In genomic region chr10:63520463-63521388, GRCh38 we compare ENCODE assay signal across 1 cellular context.
TF ChIP-seq lines count a peak whose summit lies in the region.

No MANE protein-coding gene starts in this region.

TF ChIP-seq in HepG2, 621 proteins besides CTCF, POLR2A, EP300 and RAD21 (continued from another document and continues in another):
- TF ChIP-seq ZNF280D (CRISPR knock-in tag; IDR thresholded peaks at IDR 0.05) (peak; percentile 83), ZNF563 (CRISPR knock-in tag; IDR thresholded peaks at IDR 0.05) (peak; percentile 81; the same call in 1 of the 2 replicates), BRCA1 (CRISPR knock-in tag; IDR thresholded peaks at IDR 0.05) (0 out of 2 replicates have a peak, but pooled peaks have one; percentile 70), SNAPC5 (CRISPR knock-in tag; IDR thresholded peaks at IDR 0.05; ENCODE audit: borderline replicate concordance) (no peak), ZNF253 (CRISPR knock-in tag; IDR thresholded peaks at IDR 0.05; ENCODE audit: borderline replicate concordance) (peak; percentile 37; the same call in 1 of the 2 replicates), ZNF615 (CRISPR knock-in tag; IDR thresholded peaks at IDR 0.05; ENCODE audit: borderline replicate concordance) (no peak), ZKSCAN5 (CRISPR knock-in tag; IDR thresholded peaks at IDR 0.05) (no peak), HOXA5 (CRISPR knock-in tag; IDR thresholded peaks at IDR 0.05) (no peak), ZGPAT (CRISPR knock-in tag; IDR thresholded peaks at IDR 0.05) (peak; percentile 41; the same call in 1 of the 2 replicates), HDAC2 (CRISPR knock-in tag; IDR thresholded peaks at IDR 0.05) (no peak), TFAP4 (IDR thresholded peaks at IDR 0.05; ENCODE audit: borderline replicate concordance, low read depth) (no peak), SMARCC2 (IDR thresholded peaks at IDR 0.05) (no peak), ZNF281 (CRISPR knock-in tag; IDR thresholded peaks at IDR 0.05; ENCODE audit: borderline replicate concordance) (no peak), AHDC1 (CRISPR knock-in tag; IDR thresholded peaks at IDR 0.05; ENCODE audit: borderline replicate concordance) (no peak), ZNF883 (CRISPR knock-in tag; IDR thresholded peaks at IDR 0.05; ENCODE audit: not compliant biosample characterization) (peak; percentile 47), PHF5A (CRISPR knock-in tag; IDR thresholded peaks at IDR 0.05; ENCODE audit: low read depth, unreplicated experiment) (no peak), ZNF20 (CRISPR knock-in tag; IDR thresholded peaks at IDR 0.05) (no peak), NFE2L2 (IDR thresholded peaks at IDR 0.05; ENCODE audit: low read length) (no peak), ARID4A (CRISPR knock-in tag; IDR thresholded peaks at IDR 0.05; ENCODE audit: borderline replicate concordance) (0 out of 2 replicates have a peak, but pooled peaks have one; percentile 62), FOXA1 (IDR thresholded peaks at IDR 0.05) (no peak), FOXA1 (CRISPR knock-in tag; IDR thresholded peaks at IDR 0.05) (peak; percentile 30; the same call in 1 of the 2 replicates), ZNF280B (CRISPR knock-in tag; IDR thresholded peaks at IDR 0.05; ENCODE audit: borderline replicate concordance) (peak; percentile 86; the same call in 1 of the 2 replicates), TBX3 (IDR thresholded peaks at IDR 0.05; ENCODE audit: borderline replicate concordance) (no peak), ZMYM2 (CRISPR knock-in tag; IDR thresholded peaks at IDR 0.05) (no peak), IRX3 (CRISPR knock-in tag; IDR thresholded peaks at IDR 0.05; ENCODE audit: borderline replicate concordance, low read depth) (no peak; the same call in 1 of the 2 replicates)
- TF ChIP-seq, protein P1, sequence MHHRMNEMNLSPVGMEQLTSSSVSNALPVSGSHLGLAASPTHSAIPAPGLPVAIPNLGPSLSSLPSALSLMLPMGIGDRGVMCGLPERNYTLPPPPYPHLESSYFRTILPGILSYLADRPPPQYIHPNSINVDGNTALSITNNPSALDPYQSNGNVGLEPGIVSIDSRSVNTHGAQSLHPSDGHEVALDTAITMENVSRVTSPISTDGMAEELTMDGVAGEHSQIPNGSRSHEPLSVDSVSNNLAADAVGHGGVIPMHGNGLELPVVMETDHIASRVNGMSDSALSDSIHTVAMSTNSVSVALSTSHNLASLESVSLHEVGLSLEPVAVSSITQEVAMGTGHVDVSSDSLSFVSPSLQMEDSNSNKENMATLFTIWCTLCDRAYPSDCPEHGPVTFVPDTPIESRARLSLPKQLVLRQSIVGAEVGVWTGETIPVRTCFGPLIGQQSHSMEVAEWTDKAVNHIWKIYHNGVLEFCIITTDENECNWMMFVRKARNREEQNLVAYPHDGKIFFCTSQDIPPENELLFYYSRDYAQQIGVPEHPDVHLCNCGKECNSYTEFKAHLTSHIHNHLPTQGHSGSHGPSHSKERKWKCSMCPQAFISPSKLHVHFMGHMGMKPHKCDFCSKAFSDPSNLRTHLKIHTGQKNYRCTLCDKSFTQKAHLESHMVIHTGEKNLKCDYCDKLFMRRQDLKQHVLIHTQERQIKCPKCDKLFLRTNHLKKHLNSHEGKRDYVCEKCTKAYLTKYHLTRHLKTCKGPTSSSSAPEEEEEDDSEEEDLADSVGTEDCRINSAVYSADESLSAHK (CRISPR knock-in tag; IDR thresholded peaks at IDR 0.05; ENCODE audit: borderline replicate concordance) = no peak
- TF ChIP-seq, protein P2, sequence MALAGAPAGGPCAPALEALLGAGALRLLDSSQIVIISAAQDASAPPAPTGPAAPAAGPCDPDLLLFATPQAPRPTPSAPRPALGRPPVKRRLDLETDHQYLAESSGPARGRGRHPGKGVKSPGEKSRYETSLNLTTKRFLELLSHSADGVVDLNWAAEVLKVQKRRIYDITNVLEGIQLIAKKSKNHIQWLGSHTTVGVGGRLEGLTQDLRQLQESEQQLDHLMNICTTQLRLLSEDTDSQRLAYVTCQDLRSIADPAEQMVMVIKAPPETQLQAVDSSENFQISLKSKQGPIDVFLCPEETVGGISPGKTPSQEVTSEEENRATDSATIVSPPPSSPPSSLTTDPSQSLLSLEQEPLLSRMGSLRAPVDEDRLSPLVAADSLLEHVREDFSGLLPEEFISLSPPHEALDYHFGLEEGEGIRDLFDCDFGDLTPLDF (CRISPR knock-in tag; IDR thresholded peaks at IDR 0.05) = peak; percentile 60; the same call in 1 of the 2 replicates
- TF ChIP-seq, protein P3, sequence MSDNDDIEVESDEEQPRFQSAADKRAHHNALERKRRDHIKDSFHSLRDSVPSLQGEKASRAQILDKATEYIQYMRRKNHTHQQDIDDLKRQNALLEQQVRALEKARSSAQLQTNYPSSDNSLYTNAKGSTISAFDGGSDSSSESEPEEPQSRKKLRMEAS (IDR thresholded peaks at IDR 0.05) = peak; percentile 75
